Comparison of ENCODE assay signal across 9 cellular contexts in the genomic region with DNA sequence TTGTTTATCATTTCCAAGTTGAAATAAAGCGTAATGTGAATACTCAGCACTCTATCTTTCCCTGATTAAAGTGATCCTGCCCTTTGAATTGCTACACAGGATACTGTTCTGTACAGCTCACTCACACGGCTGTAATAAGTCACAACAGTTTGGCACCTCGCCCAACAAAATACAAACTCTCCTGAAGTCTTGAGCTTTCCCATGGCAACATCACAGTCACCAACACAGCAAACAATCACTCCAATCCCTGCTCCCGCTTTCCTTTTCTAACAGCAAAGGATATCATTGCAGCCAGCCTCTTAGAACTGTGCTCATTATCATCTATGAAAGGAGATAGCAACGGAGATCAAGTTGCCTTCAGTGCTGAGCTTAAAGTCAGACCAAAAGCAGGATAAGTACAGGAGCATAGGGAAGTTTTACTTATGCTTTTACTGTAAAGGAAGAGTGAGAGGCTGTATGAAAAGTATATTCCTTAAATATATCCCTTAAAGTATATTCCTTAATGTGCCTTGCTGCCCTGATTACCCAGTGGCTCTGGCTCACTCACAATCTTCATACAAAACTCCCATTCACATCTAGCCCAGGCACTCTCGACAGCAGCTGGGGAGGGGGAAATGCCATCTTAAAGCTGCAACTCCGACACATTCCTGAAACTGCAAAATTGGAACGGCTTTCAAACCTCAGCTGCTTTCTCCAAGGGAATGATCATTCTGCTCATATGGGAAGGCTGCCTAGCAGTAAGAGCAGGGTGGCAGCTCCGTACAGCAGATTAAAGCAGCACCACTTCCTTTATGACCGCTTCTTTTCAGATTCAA. TPM values are rescaled to one million over a fixed set of nuclear protein-coding genes. Genes with fewer than 3 reads are reported as not detected.
DNase-seq lines count a peak whose midpoint lies in the region; ATAC-seq and TF ChIP-seq lines count a peak whose summit lies in the region.
"Had no signal": no experiment of that assay in that cellular context is flagged by ENCODE, and none has a peak within 500 bp of the region (broad histone marks: within the 10 kb centered on the region; RNA-seq: fewer than 3 reads in every experiment).

No MANE protein-coding gene starts in this region.

- no peaks in the 10 kb centered on the region for H3K36me3 ChIP-seq in osteoblast (ENCODE audit: insufficient read depth, low read length)

- H3K27me3 Mint-ChIP-seq in activated naive CD8-positive, alpha-beta T cell treated with anti-CD3 and anti-CD28 coated beads, Interleukin-2, amount 10 ng/mL, durations not matched to agents 7 days and 5 days, result no peaks in the 10 kb centered on the region

- H2AFZ ChIP-seq in osteoblast (ENCODE audit: low read length), result no peak overlapping the region

- peaks cover 56% of the 10 kb centered on the region for H3K79me2 ChIP-seq in osteoblast (ENCODE audit: insufficient read depth, low read length)

- H3K4me1 ChIP-seq in osteoblast (ENCODE audit: insufficient read depth, low read length), result peaks cover 94% of the 10 kb centered on the region

- no peaks in the 10 kb centered on the region for H3K9me3 ChIP-seq in osteoblast (ENCODE audit: low read depth, low read length)

- peak overlapping the region; percentile 64 for H3K27ac Mint-ChIP-seq in activated naive CD8-positive, alpha-beta T cell treated with anti-CD3 and anti-CD28 coated beads, Interleukin-2, amount 10 ng/mL, durations not matched to agents 7 days and 5 days

- peak overlapping the region; percentile 100 for H3K27ac ChIP-seq in osteoblast (ENCODE audit: low read depth, low read length)
- H3K27ac ChIP-seq: KMS-11 had no signal

- H3K9me3 Mint-ChIP-seq in activated naive CD8-positive, alpha-beta T cell treated with anti-CD3 and anti-CD28 coated beads, Interleukin-2, amount 10 ng/mL, durations not matched to agents 7 days and 5 days, result no peaks in the 10 kb centered on the region

- peaks cover 13% of the 10 kb centered on the region for H3K36me3 Mint-ChIP-seq in activated naive CD8-positive, alpha-beta T cell treated with anti-CD3 and anti-CD28 coated beads, Interleukin-2, amount 10 ng/mL, durations not matched to agents 7 days and 5 days

- H4K20me1 ChIP-seq in osteoblast (ENCODE audit: insufficient read depth, low read length), result peaks cover 3% of the 10 kb centered on the region

- peak; percentile 74 for ATAC-seq in activated naive CD8-positive, alpha-beta T cell treated with anti-CD3 and anti-CD28 coated beads, Interleukin-2, amount 10 ng/mL, durations not matched to agents 7 days and 5 days (ENCODE audit: low read depth)
- ATAC-seq in HG02642 (IDR thresholded peaks at IDR 0.05; ENCODE audit: poor library complexity, unreplicated experiment) (no peak), GM21390 (IDR thresholded peaks at IDR 0.05; ENCODE audit: unreplicated experiment) (no peak)

- DNase-seq in DMS53 (lab: John Stamatoyannopoulos, UW) (peak; percentile 95), NCI-H1417 treated with DMSO at 0.1 percent for 48 hours (lab: John Stamatoyannopoulos, UW) (peak; percentile 78), head of caudate nucleus (peak in 25 of 42 donors; percentile 18 to 71 (median 35)), osteoblast (ENCODE audit: insufficient read length, low spot score, missing footprints) (peak; percentile 62)
- DNase-seq in activated naive CD8-positive, alpha-beta T cell treated with anti-CD3 and anti-CD28 coated beads, Interleukin-2, amount 10 ng/mL, durations not matched to agents 7 days and 5 days, result no peak
- no peak for DNase-seq in stimulated activated CD8-positive, alpha-beta memory T cell treated with anti-CD3 and anti-CD28 coated beads, Interleukin-4, amount 100 ng/mL, for 48 hours

- peaks cover 35% of the 10 kb centered on the region for H3K4me1 Mint-ChIP-seq in activated naive CD8-positive, alpha-beta T cell treated with anti-CD3 and anti-CD28 coated beads, Interleukin-2, amount 10 ng/mL, durations not matched to agents 7 days and 5 days

- peak overlapping the region; percentile 92 for H3K4me2 ChIP-seq in osteoblast (ENCODE audit: insufficient read depth, low read length)
- H3K4me2 ChIP-seq: KMS-11 had no signal

- POLR2A ChIA-PET in activated naive CD8-positive, alpha-beta T cell treated with anti-CD3 and anti-CD28 coated beads, Interleukin-2, amount 10 ng/mL, durations not matched to agents 7 days and 5 days (lab: Charles Lee), result interaction anchor here (0.6 to 1.9 kb wide), 6 partner anchors 13 to 82 kb away, joined by 3 to 5 read pairs (median 3); a partner anchor contains a TSS

- intact Hi-C loops in head of caudate nucleus (cut with DNase I), result no loop called here

- peak overlapping the region; percentile 72 for H3K4me3 Mint-ChIP-seq in activated naive CD8-positive, alpha-beta T cell treated with anti-CD3 and anti-CD28 coated beads, Interleukin-2, amount 10 ng/mL, durations not matched to agents 7 days and 5 days

- peak overlapping the region; percentile 59 for H3K4me3 ChIP-seq in osteoblast (ENCODE audit: insufficient read depth, low read length)

- H3K27me3 ChIP-seq in osteoblast (ENCODE audit: insufficient read depth, low read length), result no peaks in the 10 kb centered on the region

- TF ChIP-seq CTCF in osteoblast (IDR thresholded peaks at IDR 0.05; ENCODE audit: extremely low read depth, low read depth, low read length), result no peak

RNA-seq across cellular contexts. Expression of a gene that starts 35.9 kb away (rescaled TPM):
- 10 to 100 TPM; 18.6 to 20.5 TPM for total RNA-seq in activated naive CD8-positive, alpha-beta T cell treated with anti-CD3 and anti-CD28 coated beads, Interleukin-2, amount 10 ng/mL, durations not matched to agents 7 days and 5 days
- total RNA-seq in osteoblast, result 17.4 and 19.2 TPM in 2 replicates

Comparison
In these comparisons a context has a peak if more than half of its experiments do, and no peak if none do; other contexts are left out.
1. DNase-seq: peak in DMS53 (single experiment), NCI-H1417 treated with DMSO at 0.1 percent for 48 hours (single experiment), head of caudate nucleus (25 of 42) and osteoblast (single experiment); none in activated naive CD8-positive, alpha-beta T cell treated with anti-CD3 and anti-CD28 coated beads, Interleukin-2, amount 10 ng/mL, durations not matched to agents 7 days and 5 days (single experiment) and stimulated activated CD8-positive, alpha-beta memory T cell treated with anti-CD3 and anti-CD28 coated beads, Interleukin-4, amount 100 ng/mL, for 48 hours (single experiment).